11 cellular contexts compared by ENCODE assay signal in genomic region chr2:230711224-230711623, GRCh38. TPM values are rescaled to one million over a fixed set of nuclear protein-coding genes. Genes with fewer than 3 reads are reported as not detected.
DNase-seq lines count a peak whose midpoint lies in the region; ATAC-seq and TF ChIP-seq lines count a peak whose summit lies in the region.
"Had no signal": no experiment of that assay in that cellular context is flagged by ENCODE, and none has a peak within 500 bp of the region (broad histone marks: within the 10 kb centered on the region; RNA-seq: fewer than 3 reads in every experiment).

No MANE protein-coding gene starts in this region.

- TF ChIP-seq CTCF in PC-9 (conservative IDR thresholded peaks at IDR 0.05) (no peak), testis (IDR thresholded peaks at IDR 0.05) (no peak)

- no peaks in the 10 kb centered on the region for H3K27me3 ChIP-seq in PC-9 (ENCODE audit: insufficient read depth, low read depth)
- no peaks in the 10 kb centered on the region for H3K27me3 ChIP-seq in testis
- H3K27me3 ChIP-seq: brain microvascular endothelial cell had no signal

- peaks cover 30% of the 10 kb centered on the region for H3K4me1 Mint-ChIP-seq in activated T-cell treated with anti-CD3 and anti-CD28 coated beads, Interleukin-2, amount 50 U/mL, for 24 hours (ENCODE audit: low read depth)
- H3K4me1 Mint-ChIP-seq in immature natural killer cell: peaks cover 32 to 37% of the 10 kb centered on the region in 2 donors

- H3K4me3 Mint-ChIP-seq in activated T-cell treated with anti-CD3 and anti-CD28 coated beads, Interleukin-2, amount 50 U/mL, for 24 hours: peak overlapping the region; percentile 95
- peak overlapping the region in 4 of 5 donors; percentile 44 to 62 (median 50) for H3K4me3 Mint-ChIP-seq in immature natural killer cell

- CTCF ChIA-PET in PC-9 (lab: Charles Lee): no interaction called here

- 70 to 77% methylated on average over 11 of the region's 11 CpGs for WGBS in testis, 2 donors

- POLR2A ChIA-PET in PC-9 (lab: Charles Lee; ENCODE audit: unreplicated experiment): no interaction called here

- H3K4me3 ChIP-seq in PC-9: no peak overlapping the region
- H3K4me3 ChIP-seq in testis: no peak overlapping the region

- peak overlapping the region; percentile 46; the same call in 1 of the 2 replicates for H3K27ac ChIP-seq in PC-9
- no peak overlapping the region for H3K27ac ChIP-seq in testis
- H3K27ac ChIP-seq: brain microvascular endothelial cell had no signal

- H3K9me2 ChIP-seq in PC-9 (ENCODE audit: insufficient read depth): no peaks in the 10 kb centered on the region

- no peak for DNase-seq in activated T-cell treated with anti-CD3 and anti-CD28 coated beads, Interleukin-2, amount 50 U/mL, for 24 hours
- DNase-seq in activated T-cell treated with anti-CD3 and anti-CD28 coated beads for 4 hours: no peak
- no peak for DNase-seq in PC-9
- no peak for DNase-seq in immature natural killer cell
- DNase-seq in testis: peak; percentile 26
- DNase-seq: brain microvascular endothelial cell, H7, NCI-H510A had no signal

- TF ChIP-seq POLR2A in testis (IDR thresholded peaks at IDR 0.05): no peak

- H3K9me3 ChIP-seq in PC-9 (ENCODE audit: insufficient read depth, low read depth) (no peaks in the 10 kb centered on the region), testis (no peaks in the 10 kb centered on the region)

- H3K79me2 ChIP-seq in PC-9 (ENCODE audit: low read depth): peaks cover 34% of the 10 kb centered on the region

- H3K36me3 Mint-ChIP-seq in activated T-cell treated with anti-CD3 and anti-CD28 coated beads, Interleukin-2, amount 50 U/mL, for 24 hours (ENCODE audit: low read depth): peaks cover 26% of the 10 kb centered on the region
- H3K36me3 Mint-ChIP-seq in immature natural killer cell: no peaks in the 10 kb centered on the region

- H3K36me3 ChIP-seq in PC-9 (ENCODE audit: low read depth): peaks cover 15% of the 10 kb centered on the region; the same call in 1 of the 2 replicates
- no peaks in the 10 kb centered on the region for H3K36me3 ChIP-seq in testis (ENCODE audit: low read depth, missing control alignments)
- H3K36me3 ChIP-seq: brain microvascular endothelial cell had no signal

- H3F3A ChIP-seq in PC-9 (ENCODE audit: insufficient read depth, low read depth): peaks cover 28% of the 10 kb centered on the region

- H3K27ac Mint-ChIP-seq in activated T-cell treated with anti-CD3 and anti-CD28 coated beads, Interleukin-2, amount 50 U/mL, for 24 hours: peak overlapping the region; percentile 33
- no peak overlapping the region for H3K27ac Mint-ChIP-seq in immature natural killer cell

- no peak overlapping the region for H2AFZ ChIP-seq in PC-9

- no peaks in the 10 kb centered on the region for H3K27me3 Mint-ChIP-seq in activated T-cell treated with anti-CD3 and anti-CD28 coated beads, Interleukin-2, amount 50 U/mL, for 24 hours
- peaks cover 2 to 8% (median 2%) of the 10 kb centered on the region in 3 donors for H3K27me3 Mint-ChIP-seq in immature natural killer cell (ENCODE audit: low read depth in 3 of 3)

- peak overlapping the region; percentile 98 for H3K4me2 ChIP-seq in PC-9

- intact Hi-C loops in PC-9 (cut with micrococcal nuclease; ENCODE audit: unreplicated experiment): loop anchor here (5.0 kb wide), 2 partner anchors 59 to 101 kb away; no protein-coding TSS in a partner anchor
- intact Hi-C loops in testis (cut with DNase I; ENCODE audit: low total_unique reads): no loop called here

- no peak for ATAC-seq in HG03432 (IDR thresholded peaks at IDR 0.05; ENCODE audit: unreplicated experiment)
- no peak for ATAC-seq in GM21515 (IDR thresholded peaks at IDR 0.05; ENCODE audit: unreplicated experiment)
- ATAC-seq in GM21381 (IDR thresholded peaks at IDR 0.05; ENCODE audit: unreplicated experiment): no peak

- BruUV-seq in PC-9 (replicated peaks; lab: Mats Ljungman, UMichigan): no TSS peak

- peaks cover 22% of the 10 kb centered on the region for H4K20me1 ChIP-seq in PC-9 (ENCODE audit: insufficient read depth)

- peaks cover 47% of the 10 kb centered on the region for H3K4me1 ChIP-seq in PC-9 (replicated peaks; ENCODE audit: insufficient read depth)
- H3K4me1 ChIP-seq in testis: peaks cover 11% of the 10 kb centered on the region

- H3K9me3 Mint-ChIP-seq in activated T-cell treated with anti-CD3 and anti-CD28 coated beads, Interleukin-2, amount 50 U/mL, for 24 hours: no peaks in the 10 kb centered on the region
- no peaks in the 10 kb centered on the region for H3K9me3 Mint-ChIP-seq in immature natural killer cell

RNA-seq across cellular contexts. Expression of gene CAB39, which starts 1.4 kb away (rescaled TPM):
- total RNA-seq in PC-9 (2021): 70.9 and 86.1 TPM in 2 replicates
- 10 to 100 TPM; 39.2 to 57.9 (median 39.3) TPM for polyA plus RNA-seq in immature natural killer cell
- total RNA-seq in testis: 10 to 100 TPM; 76.1 to 82.2 TPM
- 76.8 TPM for polyA plus RNA-seq in testis (ENCODE audit: insufficient read depth, low read depth, low replicate concordance)
